27 cellular contexts compared by ENCODE assay signal in genomic region chr16:23986455-23986854, GRCh38.
"Had no signal": no experiment of that assay in that cellular context is flagged by ENCODE, and none has a peak within 500 bp of the region (broad histone marks: within the 10 kb centered on the region; RNA-seq: fewer than 3 reads in every experiment).

No MANE protein-coding gene starts in this region.

- H3K27me3 Mint-ChIP-seq: dendritic cell treated with granulocyte-macrophage colony-stimulating factor and Interleukin-4, amounts not matched to agents 40 ng/mL and 50 ng/mL, for 4 days; effector memory CD8-positive, alpha-beta T cell had no signal

- ATAC-seq: effector memory CD8-positive, alpha-beta T cell; esophagus mucosa; gastrocnemius medialis; heart right ventricle; left cardiac atrium; left lung; left ventricle myocardium superior; lower lobe of right lung; mucosa of descending colon had no signal

- H3K4me1 ChIP-seq: colonic mucosa, esophagus squamous epithelium, gastrocnemius medialis, heart right ventricle, left lung, lower lobe of right lung had no signal

- DNase-seq: colonic mucosa; cortex of kidney; effector CD8-positive, alpha-beta T cell; effector memory CD8-positive, alpha-beta T cell; endodermal cell; erythroblast; esophagus squamous epithelium; foreskin fibroblast; foreskin melanocyte; gastrocnemius medialis; glutamatergic neuron; head of caudate nucleus; heart right ventricle; hippocampal formation; left cardiac atrium; left lung; left ventricle myocardium superior; lower lobe of right lung; mesenchymal stem cell; mucosa of descending colon had no signal

- H3K4me3 ChIP-seq: colonic mucosa, esophagus squamous epithelium, gastrocnemius medialis, heart right ventricle, left lung, lower lobe of right lung, mucosa of descending colon had no signal

- H3K9me3 Mint-ChIP-seq: dendritic cell treated with granulocyte-macrophage colony-stimulating factor and Interleukin-4, amounts not matched to agents 40 ng/mL and 50 ng/mL, for 4 days; effector memory CD8-positive, alpha-beta T cell; endodermal cell; mesothelial cell of epicardium had no signal

- H3K27me3 ChIP-seq: colonic mucosa, esophagus squamous epithelium, gastrocnemius medialis, left lung had no signal

- H3K4me1 Mint-ChIP-seq: endodermal cell, mesothelial cell of epicardium had no signal

- H3K27ac Mint-ChIP-seq: dendritic cell treated with granulocyte-macrophage colony-stimulating factor and Interleukin-4, amounts not matched to agents 40 ng/mL and 50 ng/mL, for 4 days; endodermal cell; mesothelial cell of epicardium had no signal

- H3K27ac ChIP-seq: colonic mucosa, epithelial cell of prostate, esophagus squamous epithelium, gastrocnemius medialis, heart right ventricle, left lung, lower lobe of right lung had no signal

- H3K36me3 Mint-ChIP-seq: mesothelial cell of epicardium had no signal

- H3K36me3 ChIP-seq: colonic mucosa, esophagus squamous epithelium, gastrocnemius medialis, heart right ventricle, lower lobe of right lung had no signal

- H3K4me3 Mint-ChIP-seq: dendritic cell treated with granulocyte-macrophage colony-stimulating factor and Interleukin-4, amounts not matched to agents 40 ng/mL and 50 ng/mL, for 4 days; effector memory CD8-positive, alpha-beta T cell; endodermal cell; mesothelial cell of epicardium had no signal

- H3K9me3 ChIP-seq: colonic mucosa, esophagus squamous epithelium, gastrocnemius medialis, left lung, lower lobe of right lung, mucosa of descending colon had no signal

- FAIRE-seq: endometrium, islet of Langerhans, keratinocyte had no signal
